Comparison of ENCODE assay signal across 12 cellular contexts in the genomic region with DNA sequence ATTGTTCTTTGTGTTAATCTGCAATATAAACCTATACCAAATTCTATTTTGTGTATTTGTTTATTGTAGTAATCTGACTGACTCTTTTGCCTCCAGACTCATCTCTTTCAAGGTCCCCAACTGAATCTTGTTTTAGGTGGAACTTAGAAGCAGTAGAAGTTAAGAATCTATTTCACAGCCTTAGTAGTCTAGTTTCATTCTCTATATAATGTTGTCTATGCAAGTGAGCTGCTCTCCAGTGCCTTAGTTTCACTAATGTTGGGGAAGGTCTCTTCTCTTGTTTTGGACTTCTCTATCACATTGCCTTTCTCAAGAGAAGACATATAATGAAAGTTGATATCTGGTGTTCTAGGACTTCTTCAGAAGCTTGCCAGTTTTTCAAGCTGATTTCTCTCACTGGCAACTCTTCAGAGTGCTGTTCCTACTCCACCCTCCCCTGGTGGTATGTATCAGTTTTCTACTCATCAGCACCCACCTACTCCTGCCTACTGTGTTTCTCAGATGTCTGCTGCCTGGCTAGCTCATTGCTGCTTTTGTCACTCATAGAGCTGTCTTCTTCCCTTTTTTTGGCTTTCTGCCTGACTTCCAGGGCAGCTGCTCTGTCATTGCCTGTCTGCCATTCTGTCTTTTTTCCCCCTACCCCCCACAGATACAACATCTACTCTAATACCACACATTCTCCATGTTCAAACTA.
A peak's percentile ranks its signal among the peaks of the same experiment; 100 is the strongest.
DNase-seq lines count a peak whose midpoint lies in the region; ATAC-seq, FAIRE-seq and TF ChIP-seq lines count a peak whose summit lies in the region.
"Had no signal": no experiment of that assay in that cellular context is flagged by ENCODE, and none has a peak within 500 bp of the region (broad histone marks: within the 10 kb centered on the region; RNA-seq: fewer than 3 reads in every experiment).

No MANE protein-coding gene starts in this region.

- H3K4me2 ChIP-seq in DND-41 (ENCODE audit: insufficient read depth, low read length) = no peak overlapping the region

- TF ChIP-seq EP300 in gastroesophageal sphincter (IDR thresholded peaks at IDR 0.05) = no peak
- TF ChIP-seq EP300 in tibial nerve (IDR thresholded peaks at IDR 0.05) = no peak

- peaks cover 2% of the 10 kb centered on the region for H3K79me2 ChIP-seq in DND-41 (ENCODE audit: insufficient read depth, low read length)

- peaks cover 9% of the 10 kb centered on the region for H3K4me1 Mint-ChIP-seq in chondrocyte (ENCODE audit: low read depth)

- TF ChIP-seq CTCF in DND-41 (IDR thresholded peaks at IDR 0.05; ENCODE audit: borderline replicate concordance, extremely low read depth, low read length, poor library complexity, severe bottlenecking) (no peak), chondrocyte (IDR thresholded peaks at IDR 0.05) (no peak), gastroesophageal sphincter (IDR thresholded peaks at IDR 0.05) (no peak), tibial nerve (IDR thresholded peaks at IDR 0.05) (no peak)

- no peaks in the 10 kb centered on the region for H3K9me3 Mint-ChIP-seq in chondrocyte (ENCODE audit: low read depth)

- H3K4me3 ChIP-seq in DND-41 (ENCODE audit: low read depth in 1 of 2, low read length in 2 of 2) (no peak overlapping the region), gastroesophageal sphincter (no peak overlapping the region), tibial nerve (no peak overlapping the region)
- H3K4me3 ChIP-seq: ascending aorta had no signal

- ATAC-seq in DND-41 (ENCODE audit: insufficient read depth, low read depth) (no peak), gastroesophageal sphincter (no peak)
- ATAC-seq: WTC11 had no signal

- H3K27me3 Mint-ChIP-seq in chondrocyte (ENCODE audit: low read depth) = no peaks in the 10 kb centered on the region
- H3K27me3 Mint-ChIP-seq: progenitor cell of endocrine pancreas had no signal

- peaks cover 18% of the 10 kb centered on the region for H3K36me3 Mint-ChIP-seq in chondrocyte (ENCODE audit: low read depth)

- H3K27ac ChIP-seq in DND-41 (ENCODE audit: low read length) (peak overlapping the region; percentile 3; the same call in 1 of the 2 replicates), gastroesophageal sphincter (no peak overlapping the region), tibial nerve (no peak overlapping the region)
- H3K27ac ChIP-seq: ascending aorta had no signal

- H3K36me3 ChIP-seq in DND-41 (ENCODE audit: insufficient read depth, low read length) (peaks cover 33% of the 10 kb centered on the region), gastroesophageal sphincter (peaks cover 0 to 31% of the 10 kb centered on the region in 2 donors), tibial nerve (peaks cover 0 to 25% (median 0%) of the 10 kb centered on the region in 3 donors)

- H3K9ac ChIP-seq in DND-41 (ENCODE audit: low read depth, low read length) = no peak overlapping the region

- H3K9me3 ChIP-seq in DND-41 (ENCODE audit: insufficient read depth, low read length, severe bottlenecking) (no peaks in the 10 kb centered on the region), gastroesophageal sphincter (no peaks in the 10 kb centered on the region), tibial nerve (no peaks in the 10 kb centered on the region)
- H3K9me3 ChIP-seq: ascending aorta had no signal

- no peak for TF ChIP-seq POLR2A in gastroesophageal sphincter (IDR thresholded peaks at IDR 0.05)
- no peak for TF ChIP-seq POLR2A in tibial nerve (IDR thresholded peaks at IDR 0.05)

- no peaks in the 10 kb centered on the region for H3K27me3 ChIP-seq in DND-41 (ENCODE audit: insufficient read depth, low read length, poor library complexity)
- no peaks in the 10 kb centered on the region for H3K27me3 ChIP-seq in gastroesophageal sphincter
- H3K27me3 ChIP-seq in tibial nerve = no peaks in the 10 kb centered on the region
- H3K27me3 ChIP-seq: ascending aorta had no signal

- H2AFZ ChIP-seq in DND-41 (ENCODE audit: low read depth, low read length) = no peak overlapping the region

- H3K4me3 Mint-ChIP-seq in chondrocyte (ENCODE audit: unreplicated experiment) = no peak overlapping the region
- H3K4me3 Mint-ChIP-seq: WTC11 had no signal

- peaks cover 5% of the 10 kb centered on the region; the same call in 1 of the 2 replicates for H4K20me1 ChIP-seq in DND-41 (ENCODE audit: insufficient read depth, low read length)

- FAIRE-seq in GM19239 (lab: Jason Lieb, UNC) = peak; percentile 73

- peak overlapping the region; percentile 34 for H3K27ac Mint-ChIP-seq in chondrocyte (ENCODE audit: unreplicated experiment)
- H3K27ac Mint-ChIP-seq: progenitor cell of endocrine pancreas, WTC11 had no signal

- no peak for DNase-seq in DND-41
- DNase-seq in GM19239 (ENCODE audit: insufficient read length, low spot score) = no peak
- peak; percentile 51 for DNase-seq in Kasumi-1 (lab: John Stamatoyannopoulos, UW)
- DNase-seq in chondrocyte (ENCODE audit: low spot score) = no peak
- DNase-seq in EL = no peak
- no peak for DNase-seq in D341Med (ENCODE audit: low spot score)
- DNase-seq in tibial nerve (ENCODE audit: low spot score in 2 of 2) = no peak
- DNase-seq: Karpas-422 had no signal

- H3K4me1 ChIP-seq in DND-41 (ENCODE audit: insufficient read depth, low read length) = no peaks in the 10 kb centered on the region
- no peaks in the 10 kb centered on the region for H3K4me1 ChIP-seq in gastroesophageal sphincter
- no peaks in the 10 kb centered on the region for H3K4me1 ChIP-seq in tibial nerve
- H3K4me1 ChIP-seq: ascending aorta had no signal

Comparison
In these comparisons a context has a peak if more than half of its experiments do, and no peak if none do; other contexts are left out.
1. DNase-seq: peak in Kasumi-1 (2 of 2); none in DND-41 (single experiment), GM19239 (single experiment), chondrocyte (single experiment), EL (single experiment), D341Med (single experiment) and tibial nerve (0 of 2).